Comparison of ENCODE assay signal across 26 cellular contexts in genomic region chr2:19784456-19784855, GRCh38.
"Had no signal": no experiment of that assay in that cellular context is flagged by ENCODE, and none has a peak within 500 bp of the region (broad histone marks: within the 10 kb centered on the region; RNA-seq: fewer than 3 reads in every experiment).

No MANE protein-coding gene starts in this region.

- H3K4me3 Mint-ChIP-seq: activated CD4-positive, alpha-beta T cell treated with anti-CD3 and anti-CD28 coated beads, Interleukin-2, amount 10 ng/mL, durations not matched to agents 7 days and 5 days; activated CD8-positive, alpha-beta T cell treated with anti-CD3 and anti-CD28 coated beads, Interleukin-2, amount 10 ng/mL, durations not matched to agents 7 days and 5 days; activated naive CD4-positive, alpha-beta T cell treated with anti-CD3 and anti-CD28 coated beads, Interleukin-2, amount 10 ng/mL, durations not matched to agents 7 days and 5 days; activated naive CD8-positive, alpha-beta T cell; activated naive CD8-positive, alpha-beta T cell treated with anti-CD3 and anti-CD28 coated beads, Interleukin-2, amount 50 U/mL, for 24 hours; activated T-cell treated with anti-CD3 and anti-CD28 coated beads, Interleukin-2, amount 50 U/mL, for 4 hours; activated T-helper 1 cell treated with anti-CD3 and anti-CD28 coated beads, Interleukin-12 subunit alpha, Interleukin-12 subunit beta, Interleukin-2, Interleukin-4 antibody, amounts not matched to agents 30 ng/mL and 10 ng/mL and 1 ng/mL, durations not matched to agents 14 hours and 24 hours and 36 hours had no signal

- H3K9me3 Mint-ChIP-seq: activated CD4-positive, alpha-beta T cell treated with anti-CD3 and anti-CD28 coated beads, Interleukin-2, amount 10 ng/mL, durations not matched to agents 7 days and 5 days; activated naive CD4-positive, alpha-beta T cell treated with anti-CD3 and anti-CD28 coated beads, Interleukin-2, amount 10 ng/mL, durations not matched to agents 7 days and 5 days; activated naive CD8-positive, alpha-beta T cell treated with anti-CD3 and anti-CD28 coated beads, Interleukin-2, amount 50 U/mL, for 24 hours; activated T-cell treated with anti-CD3 and anti-CD28 coated beads, Interleukin-2, amount 50 U/mL, for 4 hours; activated T-helper 1 cell treated with anti-CD3 and anti-CD28 coated beads, Interleukin-12 subunit alpha, Interleukin-12 subunit beta, Interleukin-2, Interleukin-4 antibody, amounts not matched to agents 30 ng/mL and 10 ng/mL and 1 ng/mL, durations not matched to agents 14 hours and 24 hours and 36 hours had no signal

- H3K27me3 ChIP-seq: SJCRH30 had no signal

- H3K27ac ChIP-seq: SJCRH30, SK-N-MC, WERI-Rb-1 had no signal

- H3K27me3 Mint-ChIP-seq: activated CD4-positive, alpha-beta T cell treated with anti-CD3 and anti-CD28 coated beads, Interleukin-2, amount 10 ng/mL, durations not matched to agents 7 days and 5 days; activated naive CD4-positive, alpha-beta T cell treated with anti-CD3 and anti-CD28 coated beads, Interleukin-2, amount 10 ng/mL, durations not matched to agents 7 days and 5 days had no signal

- H3K4me1 Mint-ChIP-seq: activated CD4-positive, alpha-beta T cell treated with anti-CD3 and anti-CD28 coated beads, Interleukin-2, amount 10 ng/mL, durations not matched to agents 7 days and 5 days; activated naive CD4-positive, alpha-beta T cell treated with anti-CD3 and anti-CD28 coated beads, Interleukin-2, amount 10 ng/mL, durations not matched to agents 7 days and 5 days; activated naive CD8-positive, alpha-beta T cell treated with anti-CD3 and anti-CD28 coated beads, Interleukin-2, amount 50 U/mL, for 24 hours had no signal

- ATAC-seq: activated CD8-positive, alpha-beta T cell treated with anti-CD3 and anti-CD28 coated beads, Interleukin-2, amount 10 ng/mL, durations not matched to agents 7 days and 5 days; activated naive CD8-positive, alpha-beta T cell treated with anti-CD3 and anti-CD28 coated beads, Interleukin-2, amount 50 U/mL, for 24 hours; activated T-cell treated with anti-CD3 and anti-CD28 coated beads, Interleukin-2, amount 50 U/mL, for 4 hours; K562 had no signal

- H3K36me3 ChIP-seq: SJCRH30, WERI-Rb-1 had no signal

- H3K36me3 Mint-ChIP-seq: activated naive CD4-positive, alpha-beta T cell treated with anti-CD3 and anti-CD28 coated beads, Interleukin-2, amount 10 ng/mL, durations not matched to agents 7 days and 5 days; activated naive CD8-positive, alpha-beta T cell had no signal

- H3K27ac Mint-ChIP-seq: activated CD4-positive, alpha-beta T cell treated with anti-CD3 and anti-CD28 coated beads, Interleukin-2, amount 10 ng/mL, durations not matched to agents 7 days and 5 days; activated CD8-positive, alpha-beta T cell treated with anti-CD3 and anti-CD28 coated beads, Interleukin-2, amount 10 ng/mL, durations not matched to agents 7 days and 5 days; activated naive CD4-positive, alpha-beta T cell treated with anti-CD3 and anti-CD28 coated beads, Interleukin-2, amount 10 ng/mL, durations not matched to agents 7 days and 5 days; activated naive CD8-positive, alpha-beta T cell; activated naive CD8-positive, alpha-beta T cell treated with anti-CD3 and anti-CD28 coated beads, Interleukin-2, amount 50 U/mL, for 24 hours; activated T-helper 1 cell treated with anti-CD3 and anti-CD28 coated beads, Interleukin-12 subunit alpha, Interleukin-12 subunit beta, Interleukin-2, Interleukin-4 antibody, amounts not matched to agents 30 ng/mL and 10 ng/mL and 1 ng/mL, durations not matched to agents 14 hours and 24 hours and 36 hours had no signal

- FAIRE-seq: K562 had no signal

- H3K4me3 ChIP-seq: K562, SJCRH30, SK-N-MC had no signal

- DNase-seq: activated CD4-positive, alpha-beta T cell treated with anti-CD3 and anti-CD28 coated beads, Interleukin-2, amount 10 ng/mL, durations not matched to agents 7 days and 5 days; activated CD4-positive, alpha-beta T cell treated with anti-CD3 and anti-CD28 coated beads, Interleukin-2, amount 50 U/mL, for 48 hours; activated CD4-positive, CD25-positive, alpha-beta regulatory T cell; activated CD8-positive, alpha-beta T cell treated with anti-CD3 and anti-CD28 coated beads, Interleukin-2, amount 10 ng/mL, durations not matched to agents 7 days and 5 days; activated naive CD4-positive, alpha-beta T cell treated with anti-CD3 and anti-CD28 coated beads, Interleukin-2, amount 10 ng/mL, durations not matched to agents 7 days and 5 days; activated naive CD8-positive, alpha-beta T cell treated with anti-CD3 and anti-CD28 coated beads, Interleukin-2, amount 50 U/mL, for 24 hours; activated T-cell treated with anti-CD3 and anti-CD28 coated beads for 4 hours; activated T-cell treated with anti-CD3 and anti-CD28 coated beads, Interleukin-2, amount 50 U/mL, for 4 hours; anterior cingulate cortex; NCI-H1105; NCI-H1417 treated with DMSO at 0.1 percent for 48 hours; NCI-H1694; NCI-H1930; NCI-H345; NCI-H510A; NCI-H526; NCI-H748 treated with DMSO at 0.1 percent for 48 hours; NK-92 treated with Interleukin-12 subunit alpha and Interleukin-12 subunit beta, amount 100 ng/mL, for 24 hours; SHP77; SJCRH30; T1000; WERI-Rb-1 had no signal

- H3K9me3 ChIP-seq: SJCRH30 had no signal
